In the genomic region with DNA sequence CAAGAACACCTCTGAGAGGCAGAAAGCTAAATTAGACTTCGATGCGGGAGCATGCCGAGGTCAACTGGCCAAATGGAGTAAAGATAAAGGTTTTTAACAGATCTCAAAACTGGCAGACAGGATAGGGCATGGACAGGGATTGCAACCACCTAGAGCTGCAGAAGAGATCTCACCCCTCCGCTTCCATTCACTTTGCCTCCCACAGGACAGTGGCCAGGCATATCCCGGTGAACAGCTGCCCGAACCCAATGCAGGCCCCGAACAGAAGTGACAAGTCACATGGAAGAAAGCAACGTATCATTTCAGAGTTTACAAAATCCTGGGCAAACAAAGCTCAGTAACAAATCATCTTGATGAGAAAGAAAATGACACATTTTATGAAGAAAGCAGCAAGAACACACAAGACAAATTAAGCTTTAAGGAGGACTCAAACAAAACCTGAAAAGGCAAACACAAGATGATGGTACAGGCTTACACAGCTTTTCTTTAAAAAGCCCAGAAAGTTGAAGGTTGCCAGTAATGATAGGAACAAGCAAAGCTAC, we compare ENCODE assay signal across 18 cellular contexts. TPM values are rescaled to one million over a fixed set of nuclear protein-coding genes. Genes with fewer than 3 reads are reported as not detected.
DNase-seq lines count a peak whose midpoint lies in the region; ATAC-seq, FAIRE-seq and TF ChIP-seq lines count a peak whose summit lies in the region.
"Had no signal": no experiment of that assay in that cellular context is flagged by ENCODE, and none has a peak within 500 bp of the region (broad histone marks: within the 10 kb centered on the region; RNA-seq: fewer than 3 reads in every experiment).

No MANE protein-coding gene starts in this region.

- no peaks in the 10 kb centered on the region for H3K9me3 Mint-ChIP-seq in activated T-cell treated with anti-CD3 and anti-CD28 coated beads, Interleukin-2, amount 50 U/mL, for 72 hours
- H3K9me3 Mint-ChIP-seq in activated T-cell treated with anti-CD3 and anti-CD28 coated beads, Interleukin-2, amount 50 U/mL, for 24 hours: no peaks in the 10 kb centered on the region
- no peaks in the 10 kb centered on the region for H3K9me3 Mint-ChIP-seq in nephron
- H3K9me3 Mint-ChIP-seq: CD4-positive, alpha-beta memory T cell had no signal

- no peaks in the 10 kb centered on the region for H4K20me1 ChIP-seq in K562 (replicated peaks; ENCODE audit: control insufficient read depth, insufficient read depth, low read length)

- TF ChIP-seq CTCF in K562 (IDR thresholded peaks at IDR 0.05 in 2 of 3, conservative IDR thresholded peaks at IDR 0.05 in 1 of 3; ENCODE audit: insufficient read depth in 2 of 3, low read depth in 1 of 3, low read length in 3 of 3): no peak
- TF ChIP-seq CTCF in nephron (IDR thresholded peaks at IDR 0.05; ENCODE audit: unreplicated experiment in 3 of 3): no peak
- TF ChIP-seq CTCF in lower lobe of right lung (IDR thresholded peaks at IDR 0.05): no peak

- H3K9me1 ChIP-seq in K562 (ENCODE audit: control insufficient read depth, insufficient read depth, low read length): no peaks in the 10 kb centered on the region

- no peak for TF ChIP-seq RAD21 in K562 (CRISPR knock-in tag; conservative IDR thresholded peaks at IDR 0.05 in 1 of 2, IDR thresholded peaks at IDR 0.05 in 1 of 2)

- H3K36me3 Mint-ChIP-seq in activated T-cell treated with anti-CD3 and anti-CD28 coated beads, Interleukin-2, amount 50 U/mL, for 72 hours (ENCODE audit: insufficient read depth in 2 of 2): no peaks in the 10 kb centered on the region
- no peaks in the 10 kb centered on the region for H3K36me3 Mint-ChIP-seq in activated T-cell treated with anti-CD3 and anti-CD28 coated beads, Interleukin-2, amount 50 U/mL, for 24 hours (ENCODE audit: low read depth)
- H3K36me3 Mint-ChIP-seq in nephron (ENCODE audit: low read depth): peaks cover 18% of the 10 kb centered on the region
- H3K36me3 Mint-ChIP-seq: CD4-positive, alpha-beta memory T cell had no signal

- H3K27ac ChIP-seq in K562 (ENCODE audit: extremely low read depth, low read depth, low read length) (no peak overlapping the region), lower lobe of right lung (no peak overlapping the region)
- H3K27ac ChIP-seq: GM23248, RWPE1 had no signal

- TF ChIP-seq POLR2A in K562 (conservative IDR thresholded peaks at IDR 0.05): no peak

- CTCF ChIA-PET in K562 (lab: Yijun Ruan, JAX; ENCODE audit: low intra/inter-chr PET ratio): no interaction called here

- POLR2A ChIA-PET in K562 (lab: Yijun Ruan, JAX): interaction anchor here (0.6 to 1.2 kb wide), 2 partner anchors 10 to 299 kb away, joined by 3 read pairs; no protein-coding TSS in a partner anchor

- H3K79me2 ChIP-seq in K562 (ENCODE audit: control insufficient read depth, insufficient read depth, low read length): peaks cover 8% of the 10 kb centered on the region; the same call in 2 of the 3 replicates

- H3K27me3 Mint-ChIP-seq in activated T-cell treated with anti-CD3 and anti-CD28 coated beads, Interleukin-2, amount 50 U/mL, for 72 hours (ENCODE audit: low read depth): no peaks in the 10 kb centered on the region
- H3K27me3 Mint-ChIP-seq in activated T-cell treated with anti-CD3 and anti-CD28 coated beads, Interleukin-2, amount 50 U/mL, for 24 hours: no peaks in the 10 kb centered on the region
- H3K27me3 Mint-ChIP-seq in nephron (ENCODE audit: low read depth): no peaks in the 10 kb centered on the region
- H3K27me3 Mint-ChIP-seq: CD4-positive, alpha-beta memory T cell had no signal

- intact Hi-C loops in K562 (cut with micrococcal nuclease): no loop called here
- intact Hi-C loops in lower lobe of right lung (cut with DNase I): no loop called here

- no peak for TF ChIP-seq EP300 in K562 (IDR thresholded peaks at IDR 0.05; ENCODE audit: low read length)

- BruUV-seq in K562 (replicated peaks; lab: Mats Ljungman, UMichigan): no TSS peak

- H3K4me1 ChIP-seq in K562 (replicated peaks in 1 of 2; ENCODE audit: control insufficient read depth in 2 of 2, insufficient read depth in 2 of 2, low read length in 2 of 2) (peaks cover 2 to 29% of the 10 kb centered on the region in 2 experiments; a peak in 3 of 5 replicates), lower lobe of right lung (peaks cover 17% of the 10 kb centered on the region)
- H3K4me1 ChIP-seq: BE2C had no signal

- H3K4me1 Mint-ChIP-seq in activated T-cell treated with anti-CD3 and anti-CD28 coated beads, Interleukin-2, amount 50 U/mL, for 72 hours (ENCODE audit: low read depth): peaks cover 6% of the 10 kb centered on the region
- peaks cover 15% of the 10 kb centered on the region for H3K4me1 Mint-ChIP-seq in activated T-cell treated with anti-CD3 and anti-CD28 coated beads, Interleukin-2, amount 50 U/mL, for 24 hours (ENCODE audit: low read depth)
- H3K4me1 Mint-ChIP-seq in nephron: peaks cover 41% of the 10 kb centered on the region

- peak overlapping the region; percentile 19; the same call in 1 of the 2 replicates for H3K4me2 ChIP-seq in K562 (ENCODE audit: insufficient read depth, low read length)

- H3K4me3 ChIP-seq in K562 (no peak overlapping the region), lower lobe of right lung (no peak overlapping the region)
- H3K4me3 ChIP-seq: GM23248 had no signal

- no peak for DNase-seq in activated T-cell treated with anti-CD3 and anti-CD28 coated beads, Interleukin-2, amount 50 U/mL, for 72 hours
- DNase-seq in activated T-cell treated with anti-CD3 and anti-CD28 coated beads, Interleukin-2, amount 50 U/mL, for 24 hours: no peak
- DNase-seq in K562 (ENCODE audit: extremely low read depth in 1 of 4, low spot score in 3 of 4): peak in 1 of 4 experiments; percentile 27
- no peak for DNase-seq in NCI-H1092 (lab: John Stamatoyannopoulos, UW)
- DNase-seq in GM03348 (ENCODE audit: low spot score): no peak
- no peak for DNase-seq in lower lobe of right lung
- DNase-seq: 8988T; BE2C; CD4-positive, alpha-beta memory T cell; GM23248; NCI-H1105 treated with DMSO at 0.1 percent for 48 hours; NCI-H187; NCI-H446; PC-3 had no signal

- peak; percentile 15 for FAIRE-seq in K562 (lab: Jason Lieb, UNC)
- FAIRE-seq: HepG2 had no signal

- H3K36me3 ChIP-seq in K562 (ENCODE audit: control insufficient read depth, insufficient read depth, low read length) (no peaks in the 10 kb centered on the region), lower lobe of right lung (no peaks in the 10 kb centered on the region)
- H3K36me3 ChIP-seq: BE2C had no signal

- H3K4me3 Mint-ChIP-seq in activated T-cell treated with anti-CD3 and anti-CD28 coated beads, Interleukin-2, amount 50 U/mL, for 72 hours: no peak overlapping the region
- H3K4me3 Mint-ChIP-seq in activated T-cell treated with anti-CD3 and anti-CD28 coated beads, Interleukin-2, amount 50 U/mL, for 24 hours: no peak overlapping the region
- H3K4me3 Mint-ChIP-seq in nephron: no peak overlapping the region
- H3K4me3 Mint-ChIP-seq: CD4-positive, alpha-beta memory T cell had no signal

- no peaks in the 10 kb centered on the region for H3K27me3 ChIP-seq in K562 (ENCODE audit: control insufficient read depth in 2 of 2, insufficient read depth in 2 of 2, low read length in 2 of 2)
- H3K27me3 ChIP-seq in lower lobe of right lung (ENCODE audit: low read depth): no peaks in the 10 kb centered on the region
- H3K27me3 ChIP-seq: BE2C had no signal

- H2AFZ ChIP-seq in K562 (ENCODE audit: low read depth, low read length): no peak overlapping the region
- H2AFZ ChIP-seq: GM23248 had no signal

- WGBS in K562 (ENCODE audit: insufficient coverage, low coverage, missing lambda C conversion rate): 40% methylated on average over 8 of the region's 8 CpGs

- no peaks in the 10 kb centered on the region for H3K9me3 ChIP-seq in K562 (replicated peaks; ENCODE audit: control insufficient read depth, insufficient read depth, low read depth, low read length)
- H3K9me3 ChIP-seq in lower lobe of right lung: no peaks in the 10 kb centered on the region
- H3K9me3 ChIP-seq: BE2C had no signal

- ATAC-seq in activated T-cell treated with anti-CD3 and anti-CD28 coated beads, Interleukin-2, amount 50 U/mL, for 72 hours (replicated peaks in 1 of 2): no peak
- ATAC-seq in K562 (0 out of 3 replicates have a peak, but pooled peaks have one; percentile 37), HG02970 (IDR thresholded peaks at IDR 0.05; ENCODE audit: low FRiP score, unreplicated experiment) (no peak), lower lobe of right lung (no peak)
- ATAC-seq: HepG2, PC-3 had no signal

- H3K27ac Mint-ChIP-seq in activated T-cell treated with anti-CD3 and anti-CD28 coated beads, Interleukin-2, amount 50 U/mL, for 72 hours: peak overlapping the region; percentile 20
- H3K27ac Mint-ChIP-seq in activated T-cell treated with anti-CD3 and anti-CD28 coated beads, Interleukin-2, amount 50 U/mL, for 24 hours: no peak overlapping the region
- peak overlapping the region in 2 of 3 experiments; percentile 37 to 53 for H3K27ac Mint-ChIP-seq in nephron
- H3K27ac Mint-ChIP-seq: CD4-positive, alpha-beta memory T cell had no signal

- in situ Hi-C loops in K562 (cut with MboI): no loop called here

- H3K9ac ChIP-seq in K562 (ENCODE audit: insufficient read depth in 1 of 2, low read depth in 2 of 2, low read length in 2 of 2): 0 out of 4 replicates have a peak overlapping the region, but pooled peaks of 1 of the 2 experiments have one; percentile 42
- H3K9ac ChIP-seq: GM23248 had no signal

RNA-seq across cellular contexts. Expression of gene RNF130, which starts 18.4 kb away (rescaled TPM):
- total RNA-seq in activated T-cell treated with anti-CD3 and anti-CD28 coated beads, Interleukin-2, amount 50 U/mL, for 72 hours: 10 to 100 TPM; 17.7 to 23.6 TPM
- 19.1 and 19.5 TPM in 2 replicates for total RNA-seq in K562 (2011; cell fraction: chromatin; rRNA removed; ENCODE audit: low replicate concordance)
- 12.8 and 17.0 TPM in 2 replicates for total RNA-seq in K562 (2011; cell fraction: nucleolus; rRNA removed)
- total RNA-seq in K562 (2011; cell fraction: nucleoplasm; rRNA removed): 23.6 and 30.7 TPM in 2 replicates
- 25.7 and 28.0 TPM in 2 replicates for total RNA-seq in K562 (2014; rRNA removed)
- total RNA-seq in K562 (2014; rRNA removed; fragmentation: Illumina TruSeq; extraction: Trizol): 24.0 and 26.2 TPM in 2 replicates
- total RNA-seq in K562 (2015; rRNA removed; fragmentation: Illumina TruSeq; extraction: Trizol): 39.4 and 39.5 TPM in 2 replicates
- 30.0 and 32.2 TPM in 2 replicates for total RNA-seq in K562 (2021)
- polyA plus RNA-seq in K562 (2011; rRNA removed): 29.0 and 31.4 TPM in 2 replicates
- 24.5 and 27.9 TPM in 2 replicates for polyA plus RNA-seq in K562 (2011; cell fraction: cytosol; rRNA removed)
- polyA plus RNA-seq in K562 (2011; cell fraction: nucleus; rRNA removed): 14.2 and 19.3 TPM in 2 replicates
- 31.0 and 76.8 TPM in 2 replicates for polyA plus RNA-seq in K562 (2012)
- polyA plus RNA-seq in K562 (2014; fragmentation: Illumina TruSeq; extraction: Trizol): 23.2 and 30.9 TPM in 2 replicates
- polyA plus RNA-seq in K562 (2014; fragmentation: Nextera tagmentation; extraction: Ambion mirVana): 1 to 10 TPM; 5.8 to 6.8 TPM
- polyA plus RNA-seq in K562 (2014; rRNA removed): 26.7 and 27.1 TPM in 2 replicates
- polyA minus RNA-seq in K562 (2011; rRNA and poly(A)+ RNA removed): 24.2 and 25.4 TPM in 2 replicates
- polyA minus RNA-seq in K562 (2011; cell fraction: cytosol; rRNA and poly(A)+ RNA removed): 11.7 and 14.7 TPM in 2 replicates
- polyA minus RNA-seq in K562 (2011; cell fraction: nucleus; rRNA and poly(A)+ RNA removed): 10.0 and 13.7 TPM in 2 replicates
- total RNA-seq in lower lobe of right lung: 139 TPM
